ENCODE assay signal across 10 cellular contexts in the genomic region with DNA sequence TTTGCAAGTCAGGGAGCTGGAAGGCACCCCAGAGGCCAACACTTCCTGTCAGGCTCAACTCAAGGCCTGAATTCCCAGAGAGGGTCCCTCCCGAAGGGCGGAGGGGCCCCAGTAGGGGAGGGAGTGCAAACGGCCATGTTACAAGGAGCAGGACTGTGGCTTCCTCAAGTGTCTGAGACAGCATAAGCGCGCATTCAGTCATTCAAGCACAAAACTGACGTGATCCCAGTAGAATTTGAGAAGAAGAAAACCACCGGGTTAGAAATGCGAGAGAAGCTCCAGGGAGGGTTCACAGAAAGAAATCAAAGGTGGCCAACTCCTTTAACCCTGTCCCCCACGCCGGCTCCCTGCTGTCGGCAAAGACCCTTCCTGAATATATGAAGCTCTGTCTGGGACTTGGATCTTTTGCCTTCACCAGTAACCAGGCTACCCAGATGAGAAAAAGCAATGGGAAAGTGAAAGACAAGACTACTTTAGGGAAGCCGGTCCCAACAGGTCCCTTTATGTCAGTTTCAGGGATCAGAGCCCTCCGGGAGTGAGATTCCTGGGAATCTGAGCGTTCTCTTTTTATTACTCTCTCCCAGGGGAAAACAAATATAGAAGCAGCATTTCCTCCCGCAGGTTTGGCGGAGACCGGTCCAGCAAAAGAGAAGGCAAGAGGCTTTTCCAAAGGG. TPM values are rescaled to one million over a fixed set of nuclear protein-coding genes. Genes with fewer than 3 reads are reported as not detected.
DNase-seq lines count a peak whose midpoint lies in the region; TF ChIP-seq lines count a peak whose summit lies in the region.
"Had no signal": no experiment of that assay in that cellular context is flagged by ENCODE, and none has a peak within 500 bp of the region (broad histone marks: within the 10 kb centered on the region; RNA-seq: fewer than 3 reads in every experiment).

No MANE protein-coding gene starts in this region.

- TF ChIP-seq CTCF in colonic mucosa (IDR thresholded peaks at IDR 0.05) (no peak), tibial artery (IDR thresholded peaks at IDR 0.05) (no peak)

- peak overlapping the region; percentile 75 to 87 for H2BK12ac ChIP-seq in mesenchymal stem cell (ENCODE audit: low read length in 2 of 2)

- peaks cover 70% of the 10 kb centered on the region for H3K27me3 Mint-ChIP-seq in T-helper 1 cell treated with Interleukin-12 subunit alpha and Interleukin-12 subunit beta and Interleukin-4 antibody, amounts not matched to agents 30 μg/mL and 1 μg/mL, for 36 hours (ENCODE audit: low read depth)

- intact Hi-C loops in colonic mucosa (cut with DNase I) = no loop called here
- intact Hi-C loops in tibial artery (cut with DNase I; ENCODE audit: low total_unique reads) = no loop called here

- no peaks in the 10 kb centered on the region for H3K79me1 ChIP-seq in mesenchymal stem cell (replicated peaks; ENCODE audit: low read length, poor library complexity, severe bottlenecking)

- H3K14ac ChIP-seq in mesenchymal stem cell (ENCODE audit: low read length in 2 of 2) = peak overlapping the region in 1 of 2 experiments; percentile 47

- peaks cover 14% of the 10 kb centered on the region for H3K27me3 ChIP-seq in colonic mucosa
- peaks cover 31 to 53% of the 10 kb centered on the region in 2 experiments for H3K27me3 ChIP-seq in mesenchymal stem cell (ENCODE audit: control insufficient read depth in 1 of 2, insufficient read depth in 1 of 2, low read length in 2 of 2)
- H3K27me3 ChIP-seq in tibial artery = peaks cover 0 to 14% of the 10 kb centered on the region in 2 donors

- H3K4me2 ChIP-seq in mesenchymal stem cell (ENCODE audit: low read length, poor library complexity, severe bottlenecking) = peak overlapping the region; percentile 95

- no peak overlapping the region for H2BK5ac ChIP-seq in mesenchymal stem cell (ENCODE audit: low read depth, low read length, poor library complexity, severe bottlenecking)

- WGBS in mesenchymal stem cell = 2% methylated on average over 16 of the region's 17 CpGs

- H3K36me3 Mint-ChIP-seq in T-helper 1 cell treated with Interleukin-12 subunit alpha and Interleukin-12 subunit beta and Interleukin-4 antibody, amounts not matched to agents 30 μg/mL and 1 μg/mL, for 36 hours (ENCODE audit: low read depth) = no peaks in the 10 kb centered on the region

- H3K36me3 ChIP-seq in colonic mucosa (no peaks in the 10 kb centered on the region), mesenchymal stem cell (ENCODE audit: control insufficient read depth in 1 of 2, insufficient read depth in 2 of 2, low read depth in 1 of 2, low read length in 2 of 2) (no peaks in the 10 kb centered on the region), tibial artery (no peaks in the 10 kb centered on the region)

- peak overlapping the region; percentile 14 to 56 for H3K23ac ChIP-seq in mesenchymal stem cell (ENCODE audit: low read length in 2 of 2)

- H3K9ac ChIP-seq in colonic mucosa (ENCODE audit: low read depth in 2 of 2, low read length in 2 of 2) (peak overlapping the region; percentile 62 to 81), mesenchymal stem cell (ENCODE audit: low read length) (peak overlapping the region; percentile 28)

- H2AK5ac ChIP-seq in mesenchymal stem cell (ENCODE audit: low read length, severe bottlenecking) = no peak overlapping the region

- H3K4me1 Mint-ChIP-seq in T-helper 1 cell treated with Interleukin-12 subunit alpha and Interleukin-12 subunit beta and Interleukin-4 antibody, amounts not matched to agents 30 μg/mL and 1 μg/mL, for 36 hours (ENCODE audit: low read depth) = peaks cover 6% of the 10 kb centered on the region

- H3K4ac ChIP-seq in mesenchymal stem cell (ENCODE audit: low read depth in 1 of 2, low read length in 2 of 2) = peak overlapping the region; percentile 46 to 92

- H3K9me3 ChIP-seq in colonic mucosa (no peaks in the 10 kb centered on the region), mesenchymal stem cell (ENCODE audit: control insufficient read depth, low read length) (no peaks in the 10 kb centered on the region), tibial artery (no peaks in the 10 kb centered on the region)

- peak overlapping the region; percentile 93 to 95 for H3K18ac ChIP-seq in mesenchymal stem cell (ENCODE audit: low read depth in 1 of 2, low read length in 2 of 2)

- H3K27ac ChIP-seq in colonic mucosa (peak overlapping the region; percentile 65), mesenchymal stem cell (ENCODE audit: low read length, poor library complexity, severe bottlenecking) (no peak overlapping the region), tibial artery (peak overlapping the region; percentile 66 to 70)

- H4K91ac ChIP-seq in mesenchymal stem cell (ENCODE audit: low read length) = peak overlapping the region; percentile 57

- H3K4me1 ChIP-seq in colonic mucosa = no peaks in the 10 kb centered on the region
- H3K4me1 ChIP-seq in mesenchymal stem cell (ENCODE audit: control insufficient read depth, insufficient read depth, low read depth, low read length) = peaks cover 19% of the 10 kb centered on the region
- peaks cover 0 to 58% (median 33%) of the 10 kb centered on the region in 4 donors for H3K4me1 ChIP-seq in tibial artery

- no peak overlapping the region for H2AFZ ChIP-seq in mesenchymal stem cell (ENCODE audit: low read depth, low read length)

- H3K4me3 Mint-ChIP-seq in T-helper 1 cell treated with Interleukin-12 subunit alpha and Interleukin-12 subunit beta and Interleukin-4 antibody, amounts not matched to agents 30 μg/mL and 1 μg/mL, for 36 hours = peak overlapping the region; percentile 55

- H4K8ac ChIP-seq in mesenchymal stem cell (ENCODE audit: low read length) = peak overlapping the region; percentile 85

- no peak overlapping the region for H3K27ac Mint-ChIP-seq in T-helper 1 cell treated with Interleukin-12 subunit alpha and Interleukin-12 subunit beta and Interleukin-4 antibody, amounts not matched to agents 30 μg/mL and 1 μg/mL, for 36 hours

- no peaks in the 10 kb centered on the region for H3K9me3 Mint-ChIP-seq in T-helper 1 cell treated with Interleukin-12 subunit alpha and Interleukin-12 subunit beta and Interleukin-4 antibody, amounts not matched to agents 30 μg/mL and 1 μg/mL, for 36 hours

- peak overlapping the region; percentile 94 for H2BK120ac ChIP-seq in mesenchymal stem cell (ENCODE audit: low read depth, low read length)

- DNase-seq in T-helper 1 cell (no peak), colonic mucosa (no peak), mesenchymal stem cell (peak; percentile 83), tibial artery (no peak), HPDE6-E6E7 (ENCODE audit: extremely low spot score) (no peak), HK-2 (ENCODE audit: unreplicated experiment) (no peak)
- no peak for DNase-seq in activated CD4-positive, alpha-beta T cell treated with anti-CD3 and anti-CD28 coated beads, Interleukin-2, amount 50 U/mL, for 4 hours
- DNase-seq: activated T-cell treated with anti-CD3 and anti-CD28 coated beads for 4 hours, NCI-H2081 treated with DMSO at 0.1 percent for 48 hours had no signal

- H3K4me3 ChIP-seq in colonic mucosa = peak overlapping the region; percentile 55
- H3K4me3 ChIP-seq in mesenchymal stem cell (ENCODE audit: insufficient read depth in 1 of 2, low read depth in 1 of 2, low read length in 2 of 2) = peak overlapping the region in 1 of 2 experiments; percentile 63
- H3K4me3 ChIP-seq in tibial artery = peak overlapping the region; percentile 59 to 63

- peak overlapping the region; percentile 74 for H2BK15ac ChIP-seq in mesenchymal stem cell (ENCODE audit: low read depth, poor library complexity, severe bottlenecking)

RNA-seq across cellular contexts. Expression of a gene that starts 1.3 kb away (rescaled TPM):
- 10 to 100 TPM in 1 of 2 donors, 1 to 10 TPM in 1; 7.9 to 13.7 TPM for total RNA-seq in colonic mucosa
- 60.2 TPM for polyA plus RNA-seq in mesenchymal stem cell (2013, experiment 1 of 2)
- polyA plus RNA-seq in mesenchymal stem cell (2013, experiment 2 of 2) = 57.6 TPM
